In genomic region chr18:6406910-6407470, GRCh38 we compare ENCODE assay signal across 21 cellular contexts. TPM values are rescaled to one million over a fixed set of nuclear protein-coding genes. Genes with fewer than 3 reads are reported as not detected.
DNase-seq lines count a peak whose midpoint lies in the region; ATAC-seq, FAIRE-seq and TF ChIP-seq lines count a peak whose summit lies in the region.
"Had no signal": no experiment of that assay in that cellular context is flagged by ENCODE, and none has a peak within 500 bp of the region (broad histone marks: within the 10 kb centered on the region; RNA-seq: fewer than 3 reads in every experiment).

No MANE protein-coding gene starts in this region.

- no peak overlapping the region for H3K4me3 ChIP-seq in adrenal gland
- H3K4me3 ChIP-seq in HepG2 (replicated peaks in 1 of 3; ENCODE audit: insufficient read depth in 1 of 3, low read depth in 2 of 3, low read length in 3 of 3): peak overlapping the region in 2 of 3 experiments; percentile 20 to 45; a peak in 2 of 6 replicates
- H3K4me3 ChIP-seq: prostate gland, thyroid gland had no signal

- no peak for TF ChIP-seq CTCF in adrenal gland (IDR thresholded peaks at IDR 0.05)
- no peak for TF ChIP-seq CTCF in HepG2 (CRISPR knock-in tag; IDR thresholded peaks at IDR 0.05)

- peak overlapping the region; percentile 76 for H3K4me2 ChIP-seq in HepG2 (ENCODE audit: low read depth, low read length)

- peak overlapping the region; percentile 60 for H3K9ac ChIP-seq in HepG2 (ENCODE audit: insufficient read depth, low read depth, low read length)

- no peaks in the 10 kb centered on the region; the same call in 1 of the 2 replicates for H4K20me1 ChIP-seq in HepG2 (ENCODE audit: insufficient read depth, low read length)

- peak; percentile 44 for FAIRE-seq in HepG2 (lab: Jason Lieb, UNC)

- intact Hi-C loops in adrenal gland (cut with DNase I): no loop called here
- intact Hi-C loops in HepG2 (cut with micrococcal nuclease; ENCODE audit: unreplicated experiment): loop anchor here (2.0 to 10.0 kb wide), 2 partner anchors 36 to 192 kb away; no protein-coding TSS in a partner anchor

- in situ Hi-C loops in HepG2 (cut with HindIII; ENCODE audit: extremely low pct_ligation_motif_present, low pct_unique_long_range_greater_than_20kb): no loop called here

- TF ChIP-seq EP300 in HepG2 (IDR thresholded peaks at IDR 0.05; ENCODE audit: low read depth in 2 of 2, low read length in 2 of 2) (peak in 1 of 2 experiments; percentile 48; a peak in 1 of 4 replicates), HepG2 (CRISPR knock-in tag; IDR thresholded peaks at IDR 0.05; ENCODE audit: borderline replicate concordance) (no peak)

- H3K36me3 ChIP-seq in adrenal gland (replicated peaks in 1 of 2) (no peaks in the 10 kb centered on the region), HepG2 (replicated peaks in 1 of 2; ENCODE audit: control insufficient read depth in 1 of 2, insufficient read depth in 2 of 2, low read length in 2 of 2) (no peaks in the 10 kb centered on the region)
- H3K36me3 ChIP-seq: brain microvascular endothelial cell, prostate gland, thyroid gland had no signal

- WGBS in adrenal gland, 4 donors: 73 to 87% (median 78%) methylated on average over 8 of the region's 8 CpGs
- 7% methylated on average over 8 of the region's 8 CpGs for WGBS in HepG2 (ENCODE audit: low lambda C conversion rate)

- peak; percentile 90 for ATAC-seq in HepG2
- no peak for ATAC-seq in HG03135 (IDR thresholded peaks at IDR 0.05; ENCODE audit: unreplicated experiment)
- ATAC-seq in GM18519 (IDR thresholded peaks at IDR 0.05; ENCODE audit: low FRiP score, unreplicated experiment): no peak
- ATAC-seq in GM18511 (IDR thresholded peaks at IDR 0.05; ENCODE audit: unreplicated experiment): no peak

- H3K27me3 ChIP-seq in adrenal gland (no peaks in the 10 kb centered on the region), HepG2 (ENCODE audit: control insufficient read depth in 1 of 2, insufficient read depth in 2 of 2, low read length in 2 of 2) (no peaks in the 10 kb centered on the region)
- H3K27me3 ChIP-seq: brain microvascular endothelial cell, thyroid gland had no signal

- H3K27ac ChIP-seq in adrenal gland (peak overlapping the region in 3 of 5 donors; percentile 56 to 75 (median 72)), HepG2 (ENCODE audit: extremely low read length, insufficient read depth, low read length) (peak overlapping the region; percentile 84), temporal lobe (ENCODE audit: low read depth, low read length) (peak overlapping the region; percentile 63)
- H3K27ac ChIP-seq: brain microvascular endothelial cell, prostate gland had no signal

- H3K9me3 ChIP-seq in adrenal gland (replicated peaks in 1 of 3): no peaks in the 10 kb centered on the region
- no peaks in the 10 kb centered on the region for H3K9me3 ChIP-seq in HepG2 (ENCODE audit: low read length)
- H3K9me3 ChIP-seq: prostate gland, thyroid gland had no signal

- TF ChIP-seq POLR2A in adrenal gland (IDR thresholded peaks at IDR 0.05) (no peak), HepG2 (IDR thresholded peaks at IDR 0.05; ENCODE audit: insufficient read depth in 1 of 2, low read depth in 2 of 2, low read length in 2 of 2) (0 out of 4 replicates have a peak, but pooled peaks of 1 of the 2 experiments have one; percentile 21)

- peak; percentile 12 for DNase-seq in NCI-H1092 treated with DMSO at 0.1 percent for 48 hours (lab: John Stamatoyannopoulos, UW)
- no peak for DNase-seq in NCI-H1092 (lab: John Stamatoyannopoulos, UW)
- DNase-seq in adrenal gland: no peak
- peak; percentile 70 for DNase-seq in HepG2 (ENCODE audit: low spot score)
- DNase-seq: 8988T; activated CD4-positive, CD25-positive, alpha-beta regulatory T cell; activated CD8-positive, alpha-beta memory T cell treated with anti-CD3 and anti-CD28 coated beads for 24 hours; activated naive CD8-positive, alpha-beta T cell treated with anti-CD3 and anti-CD28 coated beads for 36 hours; dermis blood vessel endothelial cell; NCI-H2029; NCI-H526; thyroid gland had no signal

- H2AFZ ChIP-seq in HepG2 (ENCODE audit: low read length): no peak overlapping the region

- BruUV-seq in HepG2 (replicated peaks; lab: Mats Ljungman, UMichigan): no TSS peak

- H3K4me1 ChIP-seq in adrenal gland (replicated peaks in 1 of 2): peaks cover 3 to 23% of the 10 kb centered on the region in 2 donors
- H3K4me1 ChIP-seq in HepG2 (ENCODE audit: insufficient read depth, low read length): peaks cover 77% of the 10 kb centered on the region
- H3K4me1 ChIP-seq: prostate gland had no signal

- TF ChIP-seq RAD21 in HepG2 (CRISPR knock-in tag; IDR thresholded peaks at IDR 0.05): no peak

- CTCF ChIA-PET in HepG2 (lab: Yijun Ruan, JAX; ENCODE audit: low intra/inter-chr PET ratio, low total read pairs): no interaction called here

- POLR2A ChIA-PET in HepG2 (lab: Yijun Ruan, JAX): interaction anchor here (1.2 to 2.7 kb wide), 3 partner anchors 8 to 91 kb away, joined by 3 to 18 read pairs (median 4); partner anchors contain the start of gene L3MBTL4

- peaks cover 82% of the 10 kb centered on the region for H3K79me2 ChIP-seq in HepG2 (ENCODE audit: insufficient read depth, low read length)

TF ChIP-seq in HepG2, 621 proteins besides CTCF, POLR2A, EP300 and RAD21 (continues in another document):
- TF ChIP-seq ISL2 (CRISPR knock-in tag; IDR thresholded peaks at IDR 0.05) (peak; percentile 42; the same call in 1 of the 2 replicates), SOX6 (IDR thresholded peaks at IDR 0.05) (no peak), SOX6 (CRISPR knock-in tag; IDR thresholded peaks at IDR 0.05) (peak; percentile 98), ATF7 (IDR thresholded peaks at IDR 0.05) (no peak), ATF7 (CRISPR knock-in tag; IDR thresholded peaks at IDR 0.05) (no peak), IRF2 (CRISPR knock-in tag; IDR thresholded peaks at IDR 0.05) (peak; percentile 26; the same call in 1 of the 2 replicates), NBN (conservative IDR thresholded peaks at IDR 0.05) (no peak), RARA (CRISPR knock-in tag; IDR thresholded peaks at IDR 0.05) (peak; percentile 56; the same call in 1 of the 2 replicates), DRAP1 (CRISPR knock-in tag; IDR thresholded peaks at IDR 0.05) (0 out of 2 replicates have a peak, but pooled peaks have one; percentile 18), YEATS2 (CRISPR knock-in tag; IDR thresholded peaks at IDR 0.05; ENCODE audit: borderline replicate concordance) (no peak), ETS1 (CRISPR knock-in tag; IDR thresholded peaks at IDR 0.05) (no peak), ETV5 (CRISPR knock-in tag; IDR thresholded peaks at IDR 0.05; ENCODE audit: borderline replicate concordance) (peak; percentile 36; the same call in 1 of the 2 replicates), SOX5 (CRISPR knock-in tag; IDR thresholded peaks at IDR 0.05; ENCODE audit: borderline replicate concordance) (peak; percentile 97), NR1H2 (CRISPR knock-in tag; IDR thresholded peaks at IDR 0.05; ENCODE audit: borderline replicate concordance, low read depth) (no peak), TARDBP (CRISPR knock-in tag; IDR thresholded peaks at IDR 0.05) (0 out of 2 replicates have a peak, but pooled peaks have one; percentile 67)

RNA-seq across cellular contexts. Expression of gene L3MBTL4, which starts 7.7 kb away (rescaled TPM):
- total RNA-seq in adrenal gland (10 to 100 TPM in 4 of 8 donors, 1 to 10 TPM in 4; 7.8 to 22.6 (median 9.8) TPM), HepG2 (2016; rRNA removed; fragmentation: Illumina TruSeq; extraction: Trizol) (12.8 and 13.3 TPM in 2 replicates), temporal lobe (19.7 TPM)
- polyA plus RNA-seq in adrenal gland (1 to 10 TPM; 3.9 to 4.2 (median 3.9) TPM), HepG2 (2011; rRNA removed) (10.8 and 13.6 TPM in 2 replicates)
- total RNA-seq in HepG2 (2016; cell fraction: cytosol; rRNA removed; fragmentation: Illumina TruSeq; extraction: Trizol; ENCODE audit: low read depth): 25.3 and 29.3 TPM in 2 replicates
- 11.6 and 12.3 TPM in 2 replicates for total RNA-seq in HepG2 (2016; cell fraction: insoluble cytoplasmic fraction; rRNA removed; fragmentation: Illumina TruSeq; extraction: Trizol)
- 18.9 and 22.5 TPM in 2 replicates for total RNA-seq in HepG2 (2016; cell fraction: membrane; rRNA removed; fragmentation: Illumina TruSeq; extraction: Trizol)
- 23.9 and 26.7 TPM in 2 replicates for total RNA-seq in HepG2 (2016; cell fraction: nucleus; rRNA removed; fragmentation: Illumina TruSeq; extraction: Trizol)
- 7.7 and 12.3 TPM in 2 replicates for polyA plus RNA-seq in HepG2 (2011; cell fraction: cytosol; rRNA removed)
- polyA plus RNA-seq in HepG2 (2011; cell fraction: nucleus; rRNA removed): 16.7 and 22.6 TPM in 2 replicates
- polyA plus RNA-seq in HepG2 (2012): 17.6 and 21.8 TPM in 2 replicates
- polyA plus RNA-seq in HepG2 (2016; cell fraction: cytosol; fragmentation: Illumina TruSeq; extraction: Trizol; ENCODE audit: low read depth): 1.4 and 1.5 TPM in 2 replicates
- polyA plus RNA-seq in HepG2 (2016; cell fraction: insoluble cytoplasmic fraction; fragmentation: Illumina TruSeq; extraction: Trizol; ENCODE audit: low read depth): 9.6 and 10.1 TPM in 2 replicates
- 3.7 TPM in 2 replicates for polyA plus RNA-seq in HepG2 (2016; cell fraction: membrane; fragmentation: Illumina TruSeq; extraction: Trizol; ENCODE audit: low read depth)
- 9.3 and 9.7 TPM in 2 replicates for polyA plus RNA-seq in HepG2 (2016; cell fraction: nucleus; fragmentation: Illumina TruSeq; extraction: Trizol; ENCODE audit: insufficient read depth, low read depth)
- polyA minus RNA-seq in HepG2 (2011; rRNA and poly(A)+ RNA removed; ENCODE audit: low replicate concordance): 24.0 TPM in 1 of 2 replicates, not detected in the other
- 13.0 and 15.2 TPM in 2 replicates for polyA minus RNA-seq in HepG2 (2011; cell fraction: cytosol; rRNA and poly(A)+ RNA removed)
- polyA minus RNA-seq in HepG2 (2011; cell fraction: nucleus; rRNA and poly(A)+ RNA removed): 98.6 and 130 TPM in 2 replicates
- total RNA-seq: MCF 10A, OCI-LY7 had no signal
- polyA plus RNA-seq: BJ had no signal

Comparison
In these comparisons a context has a peak if more than half of its experiments do, and no peak if none do; other contexts are left out.
1. DNase-seq: peak in NCI-H1092 treated with DMSO at 0.1 percent for 48 hours (single experiment) and HepG2 (single experiment); none in NCI-H1092 (single experiment) and adrenal gland (0 of 7).
2. H3K4me3 ChIP-seq: peak in HepG2 (2 of 3); none in adrenal gland (0 of 4).
3. Peak in every context shown above with its lines, with median percentiles within 50 percentile points of each other: H3K27ac ChIP-seq.